13 cellular contexts compared by ENCODE assay signal in the genomic region with DNA sequence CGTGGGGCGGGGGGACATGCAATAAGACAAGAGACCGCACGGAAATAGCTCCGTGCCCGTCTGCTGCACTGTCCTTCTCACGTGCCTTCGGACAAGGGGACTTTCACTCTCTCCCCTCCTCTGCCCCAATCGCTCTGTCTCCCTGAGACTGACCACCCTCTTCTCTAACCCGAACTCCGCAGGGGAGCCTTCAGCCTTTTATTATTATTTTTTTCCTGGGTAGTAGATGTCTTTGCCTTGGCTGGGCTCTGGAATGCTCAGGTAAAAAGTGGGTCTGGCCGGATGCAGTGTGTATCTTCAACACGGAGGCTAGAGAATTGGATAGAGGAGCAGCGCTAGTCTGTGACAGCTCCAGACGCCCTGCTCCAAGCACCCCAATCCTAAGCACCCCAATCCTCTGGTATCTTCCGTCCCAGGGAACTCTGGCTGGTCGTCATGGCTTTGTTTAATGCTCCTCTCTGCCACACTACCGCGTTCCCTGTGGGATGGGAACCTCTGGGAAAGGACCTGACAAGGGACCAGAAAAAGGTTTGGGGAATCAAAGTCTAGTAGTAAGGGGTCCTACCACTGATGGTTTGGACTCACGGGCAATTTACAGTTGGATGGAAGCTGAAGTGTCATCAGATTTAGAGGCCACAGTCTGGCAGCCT. TPM values are rescaled to one million over a fixed set of nuclear protein-coding genes. Genes with fewer than 3 reads are reported as not detected.
DNase-seq lines count a peak whose midpoint lies in the region; ATAC-seq, FAIRE-seq and TF ChIP-seq lines count a peak whose summit lies in the region.
"Had no signal": no experiment of that assay in that cellular context is flagged by ENCODE, and none has a peak within 500 bp of the region (broad histone marks: within the 10 kb centered on the region; RNA-seq: fewer than 3 reads in every experiment).

No MANE protein-coding gene starts in this region.

- no peaks in the 10 kb centered on the region for H3K79me2 ChIP-seq in ACC112 (ENCODE audit: control insufficient read depth, insufficient read depth, low read length, unreplicated experiment)
- no peaks in the 10 kb centered on the region for H3K79me2 ChIP-seq in neural progenitor cell (ENCODE audit: low read depth)
- H3K79me2 ChIP-seq in OCI-LY7 (ENCODE audit: insufficient read depth, low read depth, low read length): no peaks in the 10 kb centered on the region

- H4K20me1 ChIP-seq in neural progenitor cell (ENCODE audit: low read depth) (no peaks in the 10 kb centered on the region), OCI-LY7 (ENCODE audit: insufficient read depth, low read length) (no peaks in the 10 kb centered on the region)

- H3K9me3 ChIP-seq in HEK293 (ENCODE audit: control insufficient read depth, insufficient read depth, low read depth, low read length) (no peaks in the 10 kb centered on the region), neural progenitor cell (ENCODE audit: low read depth) (no peaks in the 10 kb centered on the region), OCI-LY7 (ENCODE audit: low read length) (no peaks in the 10 kb centered on the region)
- no peaks in the 10 kb centered on the region for H3K9me3 ChIP-seq in effector memory CD4-positive, alpha-beta T cell (ENCODE audit: control insufficient read depth, low read length)
- H3K9me3 ChIP-seq: esophagus squamous epithelium, SJSA1 had no signal

- H3K27ac Mint-ChIP-seq in neural progenitor cell: no peak overlapping the region
- H3K27ac Mint-ChIP-seq: activated T-helper 1 cell treated with anti-CD3 and anti-CD28 coated beads, Interleukin-12 subunit alpha, Interleukin-12 subunit beta, Interleukin-2, Interleukin-4 antibody, amounts not matched to agents 30 ng/mL and 10 ng/mL and 1 ng/mL, durations not matched to agents 14 hours and 24 hours and 36 hours had no signal

- H3K27ac ChIP-seq in ACC112 (ENCODE audit: low read depth, low read length) (no peak overlapping the region), HEK293 (ENCODE audit: extremely low read depth, low read depth, low read length) (no peak overlapping the region), neural progenitor cell (no peak overlapping the region), OCI-LY7 (ENCODE audit: low read depth, low read length, poor library complexity, severe bottlenecking) (no peak overlapping the region)
- H3K27ac ChIP-seq in effector memory CD4-positive, alpha-beta T cell (ENCODE audit: insufficient read depth, low read length, poor library complexity, severe bottlenecking): no peak overlapping the region
- H3K27ac ChIP-seq: esophagus squamous epithelium, SJSA1 had no signal

- H3K4me1 Mint-ChIP-seq in neural progenitor cell: peaks cover 64% of the 10 kb centered on the region

- CTCF ChIA-PET in HEK293 (lab: Yijun Ruan, JAX) (interaction anchor here (0.7 to 5.5 kb wide), 5 partner anchors 26 to 196 kb away, joined by 3 to 53 read pairs (median 3); a partner anchor contains a TSS), OCI-LY7 (lab: Charles Lee; ENCODE audit: unreplicated experiment) (no interaction called here)

- no peak for TF ChIP-seq CTCF in HEK293 (tag by site-specific recombination; IDR thresholded peaks at IDR 0.05)
- no peak for TF ChIP-seq CTCF in neural progenitor cell (IDR thresholded peaks at IDR 0.05)
- TF ChIP-seq CTCF in OCI-LY7 (conservative IDR thresholded peaks at IDR 0.05; ENCODE audit: low read length): no peak

- no peaks in the 10 kb centered on the region for H3K9me2 ChIP-seq in OCI-LY7 (ENCODE audit: insufficient read depth, low read length)

- peak overlapping the region; percentile 65 for H3K4me3 ChIP-seq in ACC112 (ENCODE audit: low read depth, low read length)
- H3K4me3 ChIP-seq in HEK293 (ENCODE audit: low read depth, low read length): no peak overlapping the region; the same call in 1 of the 2 replicates
- H3K4me3 ChIP-seq in effector memory CD4-positive, alpha-beta T cell (ENCODE audit: insufficient read depth, low read depth, low read length, poor library complexity, severe bottlenecking): peak overlapping the region; percentile 27
- peak overlapping the region; percentile 51 for H3K4me3 ChIP-seq in neural progenitor cell
- no peak overlapping the region for H3K4me3 ChIP-seq in OCI-LY7 (ENCODE audit: low read depth, low read length, poor library complexity, severe bottlenecking)
- H3K4me3 ChIP-seq: SJSA1 had no signal

- H3K4me1 ChIP-seq in ACC112 (ENCODE audit: control insufficient read depth, insufficient read depth, low read length, unreplicated experiment) (peaks cover 9% of the 10 kb centered on the region), HEK293 (ENCODE audit: control insufficient read depth, insufficient read depth, low read length) (no peaks in the 10 kb centered on the region), neural progenitor cell (peaks cover 61% of the 10 kb centered on the region), OCI-LY7 (ENCODE audit: insufficient read depth, low read length, poor library complexity, severe bottlenecking) (peaks cover 22% of the 10 kb centered on the region)
- peaks cover 18% of the 10 kb centered on the region for H3K4me1 ChIP-seq in effector memory CD4-positive, alpha-beta T cell (ENCODE audit: control insufficient read depth, insufficient read depth, low read length, poor library complexity, severe bottlenecking)

- H3K4me3 Mint-ChIP-seq in neural progenitor cell: peak overlapping the region; percentile 83
- H3K4me3 Mint-ChIP-seq: activated T-helper 1 cell treated with anti-CD3 and anti-CD28 coated beads, Interleukin-12 subunit alpha, Interleukin-12 subunit beta, Interleukin-2, Interleukin-4 antibody, amounts not matched to agents 30 ng/mL and 10 ng/mL and 1 ng/mL, durations not matched to agents 14 hours and 24 hours and 36 hours had no signal

- FAIRE-seq in urothelium cell line (lab: Jason Lieb, UNC): no peak

- H2AFZ ChIP-seq in ACC112 (ENCODE audit: low read length, unreplicated experiment): no peak overlapping the region
- H2AFZ ChIP-seq in neural progenitor cell (replicated peaks): peak overlapping the region; percentile 84
- H2AFZ ChIP-seq in OCI-LY7 (ENCODE audit: low read length): no peak overlapping the region

- H3K9me3 Mint-ChIP-seq in neural progenitor cell: peaks cover 2% of the 10 kb centered on the region
- H3K9me3 Mint-ChIP-seq: activated T-helper 1 cell treated with anti-CD3 and anti-CD28 coated beads, Interleukin-12 subunit alpha, Interleukin-12 subunit beta, Interleukin-2, Interleukin-4 antibody, amounts not matched to agents 30 ng/mL and 10 ng/mL and 1 ng/mL, durations not matched to agents 14 hours and 24 hours and 36 hours had no signal

- H3K9ac ChIP-seq in neural progenitor cell: no peak overlapping the region

- POLR2A ChIA-PET in HEK293 (lab: Yijun Ruan, JAX): interaction anchor here (0.8 kb wide), 1 partner anchor 36 kb away, joined by 5 read pairs; no protein-coding TSS in a partner anchor
- POLR2A ChIA-PET in OCI-LY7 (lab: Charles Lee): no interaction called here

- H3K4me2 ChIP-seq in neural progenitor cell (peak overlapping the region; percentile 84), OCI-LY7 (ENCODE audit: low read length) (no peak overlapping the region)

- ATAC-seq in GM18520 (IDR thresholded peaks at IDR 0.05; ENCODE audit: unreplicated experiment): no peak

- peaks cover 58% of the 10 kb centered on the region for H3K27me3 Mint-ChIP-seq in neural progenitor cell (ENCODE audit: insufficient read depth, low read depth)

- no peak for DNase-seq in effector memory CD4-positive, alpha-beta T cell
- DNase-seq in neural progenitor cell (ENCODE audit: low spot score): no peak
- DNase-seq in DMS53 (lab: John Stamatoyannopoulos, UW): no peak
- no peak for DNase-seq in urothelium cell line (ENCODE audit: low spot score)
- DNase-seq in OCI-LY7 (ENCODE audit: low spot score): no peak
- DNase-seq: DND-41, esophagus squamous epithelium, NCI-H1048 had no signal

- no peaks in the 10 kb centered on the region for H3K36me3 Mint-ChIP-seq in neural progenitor cell

- intact Hi-C loops in OCI-LY7 (cut with micrococcal nuclease; ENCODE audit: unreplicated experiment): loop anchor here (5.0 kb wide), 2 partner anchors 93 to 302 kb away; no protein-coding TSS in a partner anchor

- H3F3A ChIP-seq in neural progenitor cell (ENCODE audit: low read depth): peaks cover 68% of the 10 kb centered on the region

- H3K36me3 ChIP-seq in ACC112 (ENCODE audit: insufficient read depth, low read length): no peaks in the 10 kb centered on the region
- H3K36me3 ChIP-seq in HEK293 (ENCODE audit: control insufficient read depth in 2 of 2, insufficient read depth in 1 of 2, low read length in 2 of 2): no peaks in the 10 kb centered on the region
- no peaks in the 10 kb centered on the region for H3K36me3 ChIP-seq in effector memory CD4-positive, alpha-beta T cell (ENCODE audit: control insufficient read depth, insufficient read depth, low read length)
- H3K36me3 ChIP-seq in neural progenitor cell: no peaks in the 10 kb centered on the region
- H3K36me3 ChIP-seq in OCI-LY7 (ENCODE audit: insufficient read depth, low read length): no peaks in the 10 kb centered on the region
- H3K36me3 ChIP-seq: esophagus squamous epithelium, SJSA1 had no signal

- BruUV-seq in OCI-LY7 (replicated peaks; lab: Mats Ljungman, UMichigan): no TSS peak

- H3K27me3 ChIP-seq in ACC112 (ENCODE audit: insufficient read depth, low read length) (peaks cover 75% of the 10 kb centered on the region), neural progenitor cell (peaks cover 63% of the 10 kb centered on the region)
- H3K27me3 ChIP-seq in effector memory CD4-positive, alpha-beta T cell (replicated peaks; ENCODE audit: control insufficient read depth, insufficient read depth, low read length, poor library complexity, severe bottlenecking): peaks cover 60% of the 10 kb centered on the region

TF ChIP-seq in HEK293, 187 proteins besides CTCF, POLR2A, EP300 and RAD21:
- TF ChIP-seq ZNF24 (tag by site-specific recombination; IDR thresholded peaks at IDR 0.05) (no peak), FEZF1 (tag by site-specific recombination; IDR thresholded peaks at IDR 0.05) (peak; percentile 20; the same call in 1 of the 2 replicates)

RNA-seq across cellular contexts. Expression of a gene that starts 25.1 kb away (rescaled TPM):
- total RNA-seq in neural progenitor cell (ENCODE audit: low replicate concordance) (12.6 and 30.7 TPM in 2 replicates), OCI-LY7 (2022) (not detected in 2 replicates)
- 0.19 and 0.28 TPM in 2 replicates for total RNA-seq in OCI-LY7 (2014; rRNA removed; shearing (Covaris generic))

RNA-seq across cellular contexts. Expression of a gene that starts 39.9 kb away (rescaled TPM):
- total RNA-seq in neural progenitor cell (ENCODE audit: low replicate concordance): 35.8 and 41.9 TPM in 2 replicates
- 17.7 and 22.1 TPM in 2 replicates for total RNA-seq in OCI-LY7 (2014; rRNA removed; shearing (Covaris generic))
- total RNA-seq in OCI-LY7 (2022): 21.9 and 23.4 TPM in 2 replicates

RNA-seq across cellular contexts. Expression of a gene that starts 57.6 kb away (rescaled TPM):
- not detected in 2 replicates for total RNA-seq in neural progenitor cell (ENCODE audit: low replicate concordance)
- total RNA-seq in OCI-LY7 (2014; rRNA removed; shearing (Covaris generic)): not detected in 2 replicates
- not detected in 2 replicates for total RNA-seq in OCI-LY7 (2022)
- total RNA-seq: activated T-helper 1 cell treated with anti-CD3 and anti-CD28 coated beads, Interleukin-12 subunit alpha, Interleukin-12 subunit beta, Interleukin-2, Interleukin-4 antibody, amounts not matched to agents 30 ng/mL and 10 ng/mL and 1 ng/mL, durations not matched to agents 14 hours and 24 hours and 36 hours had no signal

Comparison
In these comparisons a context has a peak if more than half of its experiments do, and no peak if none do; other contexts are left out.
1. H3K4me3 ChIP-seq: peak in ACC112 (single experiment), effector memory CD4-positive, alpha-beta T cell (single experiment) and neural progenitor cell (single experiment); none in HEK293 (single experiment) and OCI-LY7 (single experiment).
2. RNA of a gene that starts 25.1 kb away (total RNA-seq): 12.6 to 30.7 TPM in neural progenitor cell; 0.19 to 0.28 TPM in OCI-LY7; every median in the first group is over 10 times any median in the second.